In the genomic region with DNA sequence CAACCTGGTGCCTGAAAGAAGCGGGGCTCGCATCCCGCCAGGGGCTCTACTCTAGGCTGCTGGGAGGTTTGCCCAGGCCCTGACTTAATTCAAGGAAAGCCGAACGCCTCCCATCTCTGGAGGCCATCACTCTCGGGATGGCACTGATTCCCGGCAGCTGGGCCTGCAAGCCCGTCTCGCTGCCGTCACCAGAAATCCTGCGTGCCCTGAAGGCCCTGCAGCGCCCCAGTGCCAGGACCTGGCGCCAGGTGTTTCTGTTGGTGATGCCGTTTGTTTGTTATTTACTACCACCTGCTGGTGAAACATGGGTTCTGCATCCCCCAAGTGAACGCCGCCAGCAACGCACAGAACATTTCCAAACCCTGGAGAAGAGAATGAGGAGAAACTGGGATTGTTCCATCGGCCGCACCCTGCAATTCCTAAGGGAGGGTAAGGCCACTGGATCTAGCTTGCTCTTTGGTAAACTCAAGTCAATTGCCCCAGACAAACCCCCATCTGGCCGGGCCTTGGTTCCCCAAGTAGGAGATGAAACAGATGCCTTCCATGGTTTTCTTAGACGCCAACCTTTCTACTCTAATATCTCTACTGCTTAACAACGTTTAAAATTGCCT, we compare ENCODE assay signal across 8 cellular contexts.
DNase-seq lines count a peak whose midpoint lies in the region; ATAC-seq, FAIRE-seq and TF ChIP-seq lines count a peak whose summit lies in the region.

No MANE protein-coding gene starts in this region.

- H3K36me3 ChIP-seq in adrenal gland (replicated peaks in 1 of 2) (no peaks in the 10 kb centered on the region), left ventricle myocardium inferior (no peaks in the 10 kb centered on the region), psoas muscle (ENCODE audit: insufficient read depth in 1 of 2, low read depth in 1 of 2) (no peaks in the 10 kb centered on the region)

- POLR2A ChIA-PET in T-cell (lab: Charles Lee), result no interaction called here

- no peaks in the 10 kb centered on the region for H3K36me3 Mint-ChIP-seq in T-cell

- intact Hi-C loops in adrenal gland (cut with DNase I) (loop anchor here in 1 of 2 donors (5.0 kb wide), 2 partner anchors 223 to 293 kb away; no protein-coding TSS in a partner anchor), left ventricle myocardium inferior (cut with micrococcal nuclease) (no loop called here), psoas muscle (cut with DNase I) (loop anchor here (2.0 to 5.0 kb wide), 3 partner anchors 293 to 393 kb away; a partner anchor contains a TSS)

- no peaks in the 10 kb centered on the region for H3K9me3 Mint-ChIP-seq in T-cell

- H3K27me3 Mint-ChIP-seq in T-cell, result peaks cover 29 to 56% of the 10 kb centered on the region in 2 donors

- DNase-seq in GM04503 (ENCODE audit: low read depth) (peak; percentile 9), NCI-H1105 (lab: John Stamatoyannopoulos, UW) (peak; percentile 74), T-cell (peak; percentile 23 to 66 (median 56)), adrenal gland (peak; percentile 77 to 96 (median 91)), left ventricle myocardium inferior (peak; percentile 76), psoas muscle (peak; percentile 51 to 83), urothelium cell line (ENCODE audit: low spot score) (peak; percentile 79)

- peak; percentile 13 for FAIRE-seq in urothelium cell line (lab: Jason Lieb, UNC)

- ATAC-seq in T-cell (replicated peaks in 1 of 4), result peak; percentile 78 to 88 (median 87)
- peak; percentile 68 to 89 (median 83) for ATAC-seq in psoas muscle
- no peak for ATAC-seq in GM19035 (IDR thresholded peaks at IDR 0.05; ENCODE audit: unreplicated experiment)

- H3K4me1 ChIP-seq in adrenal gland (replicated peaks in 1 of 2) (peaks cover 4 to 21% of the 10 kb centered on the region in 2 donors), left ventricle myocardium inferior (peaks cover 27% of the 10 kb centered on the region), psoas muscle (no peaks in the 10 kb centered on the region)

- TF ChIP-seq CTCF in adrenal gland (IDR thresholded peaks at IDR 0.05) (peak; percentile 85 to 94 (median 90)), left ventricle myocardium inferior (IDR thresholded peaks at IDR 0.05; ENCODE audit: borderline replicate concordance) (peak; percentile 92), psoas muscle (IDR thresholded peaks at IDR 0.05) (peak; percentile 89)

- TF ChIP-seq POLR2A in adrenal gland (IDR thresholded peaks at IDR 0.05), result no peak

- CTCF ChIA-PET in T-cell (lab: Charles Lee), result interaction anchor here in 1 of 2 donors (0.6 kb wide), 2 partner anchors 47 to 430 kb away, joined by 3 to 4 read pairs; no protein-coding TSS in a partner anchor

- H3K27ac Mint-ChIP-seq in T-cell, result no peak overlapping the region

- H3K4me3 ChIP-seq in adrenal gland, result no peak overlapping the region
- H3K4me3 ChIP-seq in left ventricle myocardium inferior, result no peak overlapping the region
- no peak overlapping the region for H3K4me3 ChIP-seq in psoas muscle

- no peak overlapping the region for H3K4me3 Mint-ChIP-seq in T-cell

- WGBS in adrenal gland, 4 donors, result 14 to 36% (median 21%) methylated on average over 6 to 22 of the region's 22 CpGs
- WGBS in psoas muscle, 3 donors, result 11 to 14% (median 14%) methylated on average over 22 of the region's 22 CpGs

- H3K9me3 ChIP-seq in adrenal gland (replicated peaks in 1 of 3) (no peaks in the 10 kb centered on the region), left ventricle myocardium inferior (replicated peaks) (no peaks in the 10 kb centered on the region), psoas muscle (no peaks in the 10 kb centered on the region)

- H3K27me3 ChIP-seq in adrenal gland (no peaks in the 10 kb centered on the region), left ventricle myocardium inferior (ENCODE audit: low read depth) (peaks cover 38% of the 10 kb centered on the region), psoas muscle (ENCODE audit: insufficient read depth in 3 of 3, low read length in 2 of 3) (peaks cover 0 to 37% (median 6%) of the 10 kb centered on the region in 3 donors)

- H3K4me1 Mint-ChIP-seq in T-cell, result peaks cover 3 to 14% (median 7%) of the 10 kb centered on the region in 3 donors

- H3K27ac ChIP-seq in adrenal gland, result peak overlapping the region in 1 of 5 donors; percentile 38
- H3K27ac ChIP-seq in left ventricle myocardium inferior (replicated peaks), result peak overlapping the region; percentile 54
- H3K27ac ChIP-seq in psoas muscle, result no peak overlapping the region

Comparison
In these comparisons a context has a peak if more than half of its experiments do, and no peak if none do; other contexts are left out.
1. DNase-seq: peak in every context shown above with its lines; median percentile 91 in adrenal gland; 79 in urothelium cell line; 76 in left ventricle myocardium inferior; 74 in NCI-H1105; 67 in psoas muscle; 56 in T-cell; 9 in GM04503.